ENCODE assay signal across 2 cellular contexts in genomic region chr9:2354856-2355255, GRCh38.
TF ChIP-seq lines count a peak whose summit lies in the region.

No MANE protein-coding gene starts in this region.

TF ChIP-seq in GM23338, 12 proteins besides CTCF, POLR2A, EP300 and RAD21 (continued from another document):
- no peak for TF ChIP-seq ETS1 (IDR thresholded peaks at IDR 0.05)
- TF ChIP-seq STAT1 (IDR thresholded peaks at IDR 0.05; ENCODE audit: unreplicated experiment) = no peak
- no peak for TF ChIP-seq POLR2AphosphoS5 (IDR thresholded peaks at IDR 0.05; ENCODE audit: low read depth)
- no peak for TF ChIP-seq EZH2phosphoT487 (IDR thresholded peaks at IDR 0.05; ENCODE audit: unreplicated experiment)
- TF ChIP-seq EZH2 (IDR thresholded peaks at IDR 0.05; ENCODE audit: low read depth, unreplicated experiment) = no peak
- TF ChIP-seq JUNB (IDR thresholded peaks at IDR 0.05; ENCODE audit: unreplicated experiment) = no peak
- TF ChIP-seq NANOG (IDR thresholded peaks at IDR 0.05; ENCODE audit: borderline replicate concordance) = no peak
TF ChIP-seq in GM23338: peak in this region for 0.

TF ChIP-seq in WTC11, 78 proteins besides CTCF, POLR2A, EP300 and RAD21 (continued from another document):
- no peak for TF ChIP-seq GRHL2 (CRISPR knock-in tag; IDR thresholded peaks at IDR 0.05; ENCODE audit: insufficient replicate concordance, severe bottlenecking)
- TF ChIP-seq PRDM15 (CRISPR knock-in tag; IDR thresholded peaks at IDR 0.05) = no peak
- TF ChIP-seq ATF1 (CRISPR knock-in tag; IDR thresholded peaks at IDR 0.05) = no peak
- no peak for TF ChIP-seq ZNF263 (CRISPR knock-in tag; IDR thresholded peaks at IDR 0.05; ENCODE audit: low read depth)
- TF ChIP-seq RELA (CRISPR knock-in tag; IDR thresholded peaks at IDR 0.05; ENCODE audit: borderline replicate concordance) = no peak
- no peak for TF ChIP-seq IRF1 (CRISPR knock-in tag; IDR thresholded peaks at IDR 0.05)
- TF ChIP-seq FOXP1 (CRISPR knock-in tag; IDR thresholded peaks at IDR 0.05; ENCODE audit: borderline replicate concordance) = no peak
- no peak for TF ChIP-seq SMAD3 (CRISPR knock-in tag; IDR thresholded peaks at IDR 0.05; ENCODE audit: borderline replicate concordance)
- TF ChIP-seq GABPB1 (CRISPR knock-in tag; IDR thresholded peaks at IDR 0.05) = no peak
